Comparison of ENCODE assay signal across 9 cellular contexts in the genomic region with DNA sequence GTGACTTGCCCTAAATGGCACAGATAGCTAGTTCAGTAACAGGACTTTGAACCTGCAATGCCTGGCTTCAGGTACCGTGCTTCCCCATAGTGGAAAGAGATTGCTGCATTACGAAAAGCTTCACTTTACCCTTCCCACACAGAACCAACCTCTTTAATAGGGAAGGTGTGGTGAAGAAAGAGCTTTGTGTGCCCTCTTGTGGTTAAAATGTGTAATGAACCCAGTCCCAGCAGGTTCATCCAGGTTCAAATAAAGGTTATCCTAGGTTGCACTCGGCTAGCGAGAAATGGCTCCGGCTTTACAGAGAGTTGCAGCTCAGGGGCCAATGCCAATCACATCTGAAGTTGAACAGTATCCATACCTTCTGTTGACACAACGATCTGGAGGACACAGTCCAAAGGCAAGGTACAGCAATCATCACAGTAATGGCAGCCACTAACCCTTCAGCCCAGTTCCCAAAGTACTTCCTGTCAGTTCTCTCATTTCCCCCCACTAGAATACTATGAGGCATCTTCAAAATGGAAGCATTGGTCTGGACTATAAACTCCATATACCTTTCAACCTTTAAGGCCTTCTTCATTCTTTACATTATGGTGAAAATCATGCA.
A peak's percentile ranks its signal among the peaks of the same experiment; 100 is the strongest.
DNase-seq lines count a peak whose midpoint lies in the region; ATAC-seq and FAIRE-seq lines count a peak whose summit lies in the region.
"Had no signal": no experiment of that assay in that cellular context is flagged by ENCODE, and none has a peak within 500 bp of the region (broad histone marks: within the 10 kb centered on the region; RNA-seq: fewer than 3 reads in every experiment).

No MANE protein-coding gene starts in this region.

- H3K36me3 Mint-ChIP-seq in stimulated activated effector memory CD8-positive, alpha-beta T cell treated with anti-CD3 and anti-CD28 coated beads, Interleukin-12 subunit alpha, Interleukin-12 subunit beta, amount 100 ng/mL, for 72 hours, result no peaks in the 10 kb centered on the region
- H3K36me3 Mint-ChIP-seq: stimulated activated naive B cell treated with anti-CD40 and anti-IgM and Interleukin-4, amounts not matched to agents 10 μg/mL and 1 μg/mL and 100 μg/mL, for 72 hours had no signal

- in situ Hi-C loops in T47D (cut with HindIII; ENCODE audit: low pct_unique_long_range_greater_than_20kb, low sequenced_read_pairs), result no loop called here

- H3K27ac Mint-ChIP-seq in stimulated activated effector memory CD8-positive, alpha-beta T cell treated with anti-CD3 and anti-CD28 coated beads, Interleukin-12 subunit alpha, Interleukin-12 subunit beta, amount 100 ng/mL, for 72 hours, result no peak overlapping the region
- H3K27ac Mint-ChIP-seq: stimulated activated naive B cell treated with anti-CD40 and anti-IgM and Interleukin-4, amounts not matched to agents 10 μg/mL and 1 μg/mL and 100 μg/mL, for 72 hours had no signal

- FAIRE-seq in urothelium cell line (lab: Jason Lieb, UNC), result no peak

- H3K4me3 Mint-ChIP-seq in stimulated activated effector memory CD8-positive, alpha-beta T cell treated with anti-CD3 and anti-CD28 coated beads, Interleukin-12 subunit alpha, Interleukin-12 subunit beta, amount 100 ng/mL, for 72 hours, result no peak overlapping the region
- H3K4me3 Mint-ChIP-seq: stimulated activated naive B cell treated with anti-CD40 and anti-IgM and Interleukin-4, amounts not matched to agents 10 μg/mL and 1 μg/mL and 100 μg/mL, for 72 hours had no signal

- no peak for ATAC-seq in stimulated activated effector memory CD8-positive, alpha-beta T cell treated with anti-CD3 and anti-CD28 coated beads, Interleukin-12 subunit alpha, Interleukin-12 subunit beta, amount 100 ng/mL, for 72 hours
- no peak for ATAC-seq in HG02840 (IDR thresholded peaks at IDR 0.05; ENCODE audit: low FRiP score, unreplicated experiment)

- peaks cover 9% of the 10 kb centered on the region for H3K9me3 Mint-ChIP-seq in stimulated activated effector memory CD8-positive, alpha-beta T cell treated with anti-CD3 and anti-CD28 coated beads, Interleukin-12 subunit alpha, Interleukin-12 subunit beta, amount 100 ng/mL, for 72 hours

- H3K4me1 Mint-ChIP-seq in stimulated activated effector memory CD8-positive, alpha-beta T cell treated with anti-CD3 and anti-CD28 coated beads, Interleukin-12 subunit alpha, Interleukin-12 subunit beta, amount 100 ng/mL, for 72 hours, result no peaks in the 10 kb centered on the region
- H3K4me1 Mint-ChIP-seq: stimulated activated naive B cell treated with anti-CD40 and anti-IgM and Interleukin-4, amounts not matched to agents 10 μg/mL and 1 μg/mL and 100 μg/mL, for 72 hours had no signal

- peak; percentile 3 for DNase-seq in stimulated activated CD4-positive, alpha-beta T cell treated with anti-CD3 and anti-CD28 coated beads, Interleukin-15, amount 100 ng/mL, for 24 hours
- DNase-seq in stimulated activated CD4-positive, alpha-beta T cell treated with anti-CD3 and anti-CD28 coated beads, Interleukin-2, amount 100 ng/mL, for 24 hours, result no peak
- DNase-seq in NCI-H2171 treated with DMSO at 0.1 percent for 48 hours (lab: John Stamatoyannopoulos, UW) (peak; percentile 30), T47D (ENCODE audit: low read depth in 1 of 2, low spot score in 1 of 2) (peak; percentile 49 to 69), urothelium cell line (ENCODE audit: low spot score) (peak; percentile 63), pons (ENCODE audit: low spot score) (no peak)
- no peak for DNase-seq in stimulated activated effector memory CD8-positive, alpha-beta T cell treated with anti-CD3 and anti-CD28 coated beads, Interleukin-12 subunit alpha, Interleukin-12 subunit beta, amount 100 ng/mL, for 72 hours (ENCODE audit: low spot score in 2 of 2)
- DNase-seq: stimulated activated naive B cell treated with anti-CD40 and anti-IgM and Interleukin-4, amounts not matched to agents 10 μg/mL and 1 μg/mL and 100 μg/mL, for 72 hours had no signal

Comparison
In these comparisons a context has a peak if more than half of its experiments do, and no peak if none do; other contexts are left out.
1. DNase-seq: peak in stimulated activated CD4-positive, alpha-beta T cell treated with anti-CD3 and anti-CD28 coated beads, Interleukin-15, amount 100 ng/mL, for 24 hours (single experiment), NCI-H2171 treated with DMSO at 0.1 percent for 48 hours (single experiment), T47D (2 of 2) and urothelium cell line (single experiment); none in stimulated activated CD4-positive, alpha-beta T cell treated with anti-CD3 and anti-CD28 coated beads, Interleukin-2, amount 100 ng/mL, for 24 hours (0 of 2), stimulated activated effector memory CD8-positive, alpha-beta T cell treated with anti-CD3 and anti-CD28 coated beads, Interleukin-12 subunit alpha, Interleukin-12 subunit beta, amount 100 ng/mL, for 72 hours (0 of 2) and pons (single experiment).